ENCODE assay signal across 1 cellular context in genomic region chr6:7311920-7312615, GRCh38.
TF ChIP-seq lines count a peak whose summit lies in the region.

No MANE protein-coding gene starts in this region.

TF ChIP-seq in HEK293, 187 proteins besides CTCF, POLR2A, EP300 and RAD21 (continued from another document):
- no peak for TF ChIP-seq ZNF518A (tag by site-specific recombination; conservative IDR thresholded peaks at IDR 0.05; ENCODE audit: low read depth)
- TF ChIP-seq ZNF24 (tag by site-specific recombination; IDR thresholded peaks at IDR 0.05): no peak
- no peak for TF ChIP-seq ZNF548 (tag by site-specific recombination; IDR thresholded peaks at IDR 0.05)
- TF ChIP-seq ZNF366 (tag by site-specific recombination; conservative IDR thresholded peaks at IDR 0.05): no peak; the same call in 1 of the 2 replicates
- no peak for TF ChIP-seq SCRT1 (tag by site-specific recombination; IDR thresholded peaks at IDR 0.05; ENCODE audit: borderline replicate concordance)
- TF ChIP-seq IKZF3 (tag by site-specific recombination; IDR thresholded peaks at IDR 0.05): peak; percentile 63; the same call in 1 of the 2 replicates
- TF ChIP-seq ZNF513 (tag by site-specific recombination; IDR thresholded peaks at IDR 0.05): no peak
- no peak for TF ChIP-seq ZBTB8A (tag by site-specific recombination; IDR thresholded peaks at IDR 0.05)
- TF ChIP-seq ZSCAN4 (tag by site-specific recombination; IDR thresholded peaks at IDR 0.05): no peak
- TF ChIP-seq ZBTB21 (tag by site-specific recombination; IDR thresholded peaks at IDR 0.05): no peak
- TF ChIP-seq PRDM1 (tag by site-specific recombination; IDR thresholded peaks at IDR 0.05): peak; percentile 78
- peak; percentile 48; the same call in 1 of the 2 replicates for TF ChIP-seq ZNF335 (tag by site-specific recombination; conservative IDR thresholded peaks at IDR 0.05)
- peak; percentile 76 for TF ChIP-seq ZXDB (tag by site-specific recombination; IDR thresholded peaks at IDR 0.05)
